ENCODE assay signal across 8 cellular contexts in the genomic region with DNA sequence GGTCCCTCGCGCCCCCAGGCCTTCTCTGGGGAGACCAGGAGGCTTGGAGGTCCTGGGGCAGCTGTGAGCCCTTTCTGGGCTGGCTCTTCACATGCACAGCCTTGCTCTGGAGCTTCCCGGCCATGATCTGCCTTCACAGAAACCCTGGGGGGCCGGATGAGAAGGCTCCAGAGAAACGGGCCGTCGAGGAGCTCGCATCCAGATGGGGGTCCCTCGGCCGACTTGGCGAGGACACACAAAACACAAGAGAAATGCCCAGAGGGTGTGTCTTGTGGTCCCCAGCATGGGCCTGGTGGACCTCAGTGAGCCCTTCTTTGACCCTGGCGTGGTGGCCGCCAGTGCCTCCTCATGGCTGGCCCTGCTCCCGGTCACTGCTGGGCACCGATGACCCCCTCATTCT. TPM values are rescaled to one million over a fixed set of nuclear protein-coding genes. Genes with fewer than 3 reads are reported as not detected.
"Had no signal": no experiment of that assay in that cellular context is flagged by ENCODE, and none has a peak within 500 bp of the region (broad histone marks: within the 10 kb centered on the region; RNA-seq: fewer than 3 reads in every experiment).

No MANE protein-coding gene starts in this region.

- ATAC-seq: GM23338, HepG2 had no signal

- H3K27ac Mint-ChIP-seq: GM23338, IgD-negative memory B cell had no signal

- DNase-seq: H9, HCEC 1CT had no signal

- H3K27ac ChIP-seq: HL-60 had no signal

- H3K36me3 Mint-ChIP-seq: IgD-negative memory B cell had no signal

- H2AFZ ChIP-seq: GM23338 had no signal

- H3K4me2 ChIP-seq: GM23338 had no signal

- H3K9me3 Mint-ChIP-seq: GM23338, H9, IgD-negative memory B cell had no signal

- H3K4me3 ChIP-seq: GM23338 had no signal

- H3K4me3 Mint-ChIP-seq: GM23338, H9, IgD-negative memory B cell had no signal

- FAIRE-seq: H1, H54, HepG2 had no signal

RNA-seq across cellular contexts. Expression of gene BAHCC1, which starts 26.6 kb away (rescaled TPM):
- polyA plus RNA-seq: IgD-negative memory B cell had no signal
